In the genomic region with DNA sequence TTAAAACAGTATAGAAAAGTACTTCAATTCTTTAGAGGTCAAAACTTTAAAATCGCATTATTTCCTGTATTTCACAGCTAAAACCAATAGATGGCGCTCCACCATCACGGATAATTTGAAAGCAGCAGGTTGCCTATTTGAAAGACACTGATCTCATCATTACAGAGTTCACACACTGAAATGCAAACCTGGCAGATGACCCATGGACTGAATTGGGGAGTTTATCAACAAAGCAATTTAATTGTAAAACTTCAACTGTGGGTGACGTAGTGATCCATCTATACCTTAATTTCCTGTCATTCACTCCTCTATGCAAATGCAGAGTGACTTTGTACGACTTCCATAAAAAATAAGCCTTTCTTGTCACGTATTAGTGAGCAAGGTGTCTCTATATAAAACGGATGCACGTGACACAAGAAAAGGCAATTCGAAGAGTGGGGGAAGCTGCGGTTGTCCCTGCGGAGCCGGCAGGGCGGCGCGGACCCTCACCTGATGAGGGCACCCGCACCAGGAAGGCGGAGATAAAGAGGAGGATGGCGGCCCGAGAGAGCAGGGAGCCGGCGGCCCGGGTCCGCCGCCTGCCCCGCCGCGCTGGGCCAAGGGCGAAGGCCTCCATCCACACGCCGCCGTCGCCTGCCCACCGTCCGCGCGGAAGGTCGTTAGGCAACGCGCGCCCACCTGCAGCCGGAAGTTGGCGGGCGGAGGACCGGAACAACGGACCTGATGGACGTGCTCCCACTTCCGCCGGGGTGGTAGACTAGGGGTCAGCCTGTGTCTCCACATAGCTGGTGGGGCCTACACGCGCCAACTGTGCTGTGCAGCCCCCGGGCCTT, we compare ENCODE assay signal across 8 cellular contexts. TPM values are rescaled to one million over a fixed set of nuclear protein-coding genes. Genes with fewer than 3 reads are reported as not detected.
DNase-seq lines count a peak whose midpoint lies in the region; ATAC-seq and TF ChIP-seq lines count a peak whose summit lies in the region.

TSS of gene ZPBP (minus strand) at position 668 of the 833 bp plus-strand sequence. CDS start at position 616, 52 bp downstream.

- H3K36me3 ChIP-seq in Karpas-422 (ENCODE audit: insufficient read depth, low read length) = no peaks in the 10 kb centered on the region

- H2AFZ ChIP-seq in Karpas-422 (ENCODE audit: low read length) = peak within 1 kb of the TSS; percentile 55; the same call in 1 of the 2 replicates

- no peak within 1 kb of the TSS for H3K9ac ChIP-seq in Karpas-422 (ENCODE audit: low read length)

- H3K27ac ChIP-seq in Karpas-422 (ENCODE audit: low read length) = peak within 1 kb of the TSS; percentile 71
- peak within 1 kb of the TSS in 1 of 21 experiments; percentile 55 for H3K27ac ChIP-seq in skin epidermis

- H3K9me3 ChIP-seq in Karpas-422 (ENCODE audit: low read length) = no peaks in the 10 kb centered on the region

- no peaks in the 10 kb centered on the region for H4K20me1 ChIP-seq in Karpas-422 (ENCODE audit: insufficient read depth, low read depth, low read length)

- H3K4me1 ChIP-seq in Karpas-422 (ENCODE audit: low read length) = peaks cover 32% of the 10 kb centered on the region

- H3K9me2 ChIP-seq in Karpas-422 (replicated peaks; ENCODE audit: insufficient read depth, low read length) = no peaks in the 10 kb centered on the region

- DNase-seq in ELF-1 (ENCODE audit: low read depth, low spot score) = peak; percentile 36
- peak; percentile 83 for DNase-seq in Karpas-422
- peak; percentile 11 for DNase-seq in amniotic epithelial cell (ENCODE audit: low read depth)
- peak; percentile 2 to 12 for DNase-seq in hippocampal formation (lab: John Stamatoyannopoulos, UW)
- DNase-seq in NK-92 treated with Interleukin-12 subunit alpha and Interleukin-12 subunit beta, amount 100 ng/mL, for 24 hours (lab: John Stamatoyannopoulos, UW) = no peak

- no peaks in the 10 kb centered on the region for H3K27me3 ChIP-seq in Karpas-422 (ENCODE audit: low read length)

- H3K4me3 ChIP-seq in Karpas-422 (ENCODE audit: low read length) (peak within 1 kb of the TSS; percentile 46), skin epidermis (peak within 1 kb of the TSS; percentile 28 to 51 (median 39))

- H3K4me2 ChIP-seq in Karpas-422 (ENCODE audit: low read depth, low read length, poor library complexity, severe bottlenecking) = peak within 1 kb of the TSS; percentile 58

- no peaks in the 10 kb centered on the region for H3K79me2 ChIP-seq in Karpas-422 (ENCODE audit: low read length)

- ATAC-seq in GM21825 (IDR thresholded peaks at IDR 0.05; ENCODE audit: unreplicated experiment) = peak; percentile 73
- ATAC-seq in SK-N-SH treated with all-trans-retinoic acid at 6 μM for 48 hours = peak; percentile 48; the same call in 2 of the 3 replicates

TF ChIP-seq in SK-N-SH treated with all-trans-retinoic acid at 6 μM for 48 hours, 23 proteins besides CTCF, POLR2A, EP300 and RAD21:
- TF ChIP-seq, protein P1, sequence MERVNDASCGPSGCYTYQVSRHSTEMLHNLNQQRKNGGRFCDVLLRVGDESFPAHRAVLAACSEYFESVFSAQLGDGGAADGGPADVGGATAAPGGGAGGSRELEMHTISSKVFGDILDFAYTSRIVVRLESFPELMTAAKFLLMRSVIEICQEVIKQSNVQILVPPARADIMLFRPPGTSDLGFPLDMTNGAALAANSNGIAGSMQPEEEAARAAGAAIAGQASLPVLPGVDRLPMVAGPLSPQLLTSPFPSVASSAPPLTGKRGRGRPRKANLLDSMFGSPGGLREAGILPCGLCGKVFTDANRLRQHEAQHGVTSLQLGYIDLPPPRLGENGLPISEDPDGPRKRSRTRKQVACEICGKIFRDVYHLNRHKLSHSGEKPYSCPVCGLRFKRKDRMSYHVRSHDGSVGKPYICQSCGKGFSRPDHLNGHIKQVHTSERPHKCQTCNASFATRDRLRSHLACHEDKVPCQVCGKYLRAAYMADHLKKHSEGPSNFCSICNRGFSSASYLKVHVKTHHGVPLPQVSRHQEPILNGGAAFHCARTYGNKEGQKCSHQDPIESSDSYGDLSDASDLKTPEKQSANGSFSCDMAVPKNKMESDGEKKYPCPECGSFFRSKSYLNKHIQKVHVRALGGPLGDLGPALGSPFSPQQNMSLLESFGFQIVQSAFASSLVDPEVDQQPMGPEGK (CRISPR knock-in tag; IDR thresholded peaks at IDR 0.05; ENCODE audit: borderline replicate concordance) = no peak
- TF ChIP-seq ZNF565 (CRISPR knock-in tag; conservative IDR thresholded peaks at IDR 0.05; ENCODE audit: low read depth) (no peak), ZFP30 (CRISPR knock-in tag; IDR thresholded peaks at IDR 0.05) (no peak), SNAI2 (CRISPR knock-in tag; IDR thresholded peaks at IDR 0.05) (no peak), GLIS3 (CRISPR knock-in tag; IDR thresholded peaks at IDR 0.05) (no peak), ZNF70 (CRISPR knock-in tag; IDR thresholded peaks at IDR 0.05) (no peak), ARNTL (CRISPR knock-in tag; IDR thresholded peaks at IDR 0.05; ENCODE audit: borderline replicate concordance, low read depth) (no peak), ESRRG (CRISPR knock-in tag; IDR thresholded peaks at IDR 0.05) (no peak), TOX (CRISPR knock-in tag; IDR thresholded peaks at IDR 0.05; ENCODE audit: borderline replicate concordance) (no peak), RARB (CRISPR knock-in tag; IDR thresholded peaks at IDR 0.05) (no peak), PPARA (CRISPR knock-in tag; IDR thresholded peaks at IDR 0.05; ENCODE audit: borderline replicate concordance) (no peak), ZC3H10 (CRISPR knock-in tag; IDR thresholded peaks at IDR 0.05) (no peak), BACH2 (CRISPR knock-in tag; IDR thresholded peaks at IDR 0.05; ENCODE audit: borderline replicate concordance) (no peak), OSR1 (CRISPR knock-in tag; IDR thresholded peaks at IDR 0.05) (no peak)
- TF ChIP-seq, protein P2, sequence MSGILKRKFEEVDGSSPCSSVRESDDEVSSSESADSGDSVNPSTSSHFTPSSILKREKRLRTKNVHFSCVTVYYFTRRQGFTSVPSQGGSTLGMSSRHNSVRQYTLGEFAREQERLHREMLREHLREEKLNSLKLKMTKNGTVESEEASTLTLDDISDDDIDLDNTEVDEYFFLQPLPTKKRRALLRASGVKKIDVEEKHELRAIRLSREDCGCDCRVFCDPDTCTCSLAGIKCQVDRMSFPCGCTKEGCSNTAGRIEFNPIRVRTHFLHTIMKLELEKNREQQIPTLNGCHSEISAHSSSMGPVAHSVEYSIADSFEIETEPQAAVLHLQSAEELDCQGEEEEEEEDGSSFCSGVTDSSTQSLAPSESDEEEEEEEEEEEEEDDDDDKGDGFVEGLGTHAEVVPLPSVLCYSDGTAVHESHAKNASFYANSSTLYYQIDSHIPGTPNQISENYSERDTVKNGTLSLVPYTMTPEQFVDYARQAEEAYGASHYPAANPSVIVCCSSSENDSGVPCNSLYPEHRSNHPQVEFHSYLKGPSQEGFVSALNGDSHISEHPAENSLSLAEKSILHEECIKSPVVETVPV (CRISPR knock-in tag; IDR thresholded peaks at IDR 0.05) = no peak
- TF ChIP-seq, protein P3, sequence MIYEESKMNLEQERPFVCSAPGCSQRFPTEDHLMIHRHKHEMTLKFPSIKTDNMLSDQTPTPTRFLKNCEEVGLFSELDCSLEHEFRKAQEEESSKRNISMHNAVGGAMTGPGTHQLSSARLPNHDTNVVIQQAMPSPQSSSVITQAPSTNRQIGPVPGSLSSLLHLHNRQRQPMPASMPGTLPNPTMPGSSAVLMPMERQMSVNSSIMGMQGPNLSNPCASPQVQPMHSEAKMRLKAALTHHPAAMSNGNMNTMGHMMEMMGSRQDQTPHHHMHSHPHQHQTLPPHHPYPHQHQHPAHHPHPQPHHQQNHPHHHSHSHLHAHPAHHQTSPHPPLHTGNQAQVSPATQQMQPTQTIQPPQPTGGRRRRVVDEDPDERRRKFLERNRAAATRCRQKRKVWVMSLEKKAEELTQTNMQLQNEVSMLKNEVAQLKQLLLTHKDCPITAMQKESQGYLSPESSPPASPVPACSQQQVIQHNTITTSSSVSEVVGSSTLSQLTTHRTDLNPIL (CRISPR knock-in tag; IDR thresholded peaks at IDR 0.05; ENCODE audit: low read depth) = no peak

RNA-seq across cellular contexts. Expression of gene ZPBP, which starts in this region (rescaled TPM):
- not detected in 2 replicates for total RNA-seq in Karpas-422 (2014; rRNA removed; shearing (Covaris generic); ENCODE audit: low replicate concordance)

Comparison
In these comparisons a context has a peak if more than half of its experiments do, and no peak if none do; other contexts are left out.
1. Peak in DNase-seq, H3K4me3 ChIP-seq, H3K27ac ChIP-seq and H3K4me2 ChIP-seq in Karpas-422; RNA of the gene not detected or under 1 TPM.